In the genomic region with DNA sequence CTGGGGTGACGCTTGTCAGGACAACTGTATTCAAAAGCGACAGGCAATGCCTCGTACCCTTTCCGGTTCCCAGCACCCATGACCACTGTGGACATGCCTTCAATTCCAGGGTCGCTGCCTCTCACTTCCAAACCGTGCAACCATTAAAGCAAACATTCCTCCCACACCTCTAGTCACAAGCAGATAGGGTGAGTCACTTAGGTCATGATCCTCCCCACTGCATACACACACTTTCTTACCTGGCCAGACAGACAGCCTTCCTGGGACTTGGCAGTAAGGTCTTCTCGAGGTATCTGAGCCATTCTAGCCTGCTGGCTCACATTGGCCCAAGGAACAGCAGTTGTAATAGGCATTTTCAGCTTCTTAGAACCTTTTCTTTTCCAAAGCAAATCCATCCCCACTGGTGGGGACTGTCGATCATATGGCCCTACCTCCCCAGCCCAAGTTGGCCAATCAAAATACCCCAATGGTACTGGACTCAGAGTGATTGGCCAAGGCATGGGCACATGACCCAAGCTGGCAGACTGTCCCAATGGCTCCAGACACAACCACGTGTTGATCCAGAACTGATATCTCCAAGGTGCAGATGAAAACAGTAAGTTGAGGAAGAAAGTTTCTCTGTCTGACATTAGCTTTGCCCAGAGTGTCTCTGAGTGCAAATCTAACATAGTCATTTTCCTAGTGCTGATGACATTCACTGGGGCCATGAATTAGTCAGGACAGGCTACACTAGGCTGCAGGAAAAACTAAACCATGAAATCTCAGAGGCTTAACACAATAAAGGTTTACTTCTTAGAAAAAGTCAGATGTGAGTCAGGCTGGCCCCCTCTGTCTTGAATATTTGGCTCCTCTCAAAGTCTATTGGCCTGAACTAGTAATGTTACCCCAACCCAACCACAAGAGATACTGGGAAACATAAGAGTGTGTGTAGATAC, we compare ENCODE assay signal across 18 cellular contexts.
DNase-seq lines count a peak whose midpoint lies in the region; ATAC-seq and TF ChIP-seq lines count a peak whose summit lies in the region.
"Had no signal": no experiment of that assay in that cellular context is flagged by ENCODE, and none has a peak within 500 bp of the region (broad histone marks: within the 10 kb centered on the region; RNA-seq: fewer than 3 reads in every experiment).

No MANE protein-coding gene starts in this region.

- H3K27me3 Mint-ChIP-seq in activated CD8-positive, alpha-beta T cell treated with anti-CD3 and anti-CD28 coated beads for 36 hours: peaks cover 7% of the 10 kb centered on the region
- H3K27me3 Mint-ChIP-seq in activated CD8-positive, alpha-beta T cell treated with anti-CD3 and anti-CD28 coated beads, Interleukin-2, amount 10 ng/mL, durations not matched to agents 7 days and 5 days (ENCODE audit: low read depth): no peaks in the 10 kb centered on the region
- peaks cover 19% of the 10 kb centered on the region for H3K27me3 Mint-ChIP-seq in activated T-helper 17 cell treated with anti-CD3 and anti-CD28 coated beads, Interleukin-2, amount 50 U/mL, for 72 hours

- no peak overlapping the region for H3K27ac Mint-ChIP-seq in activated CD8-positive, alpha-beta T cell treated with anti-CD3 and anti-CD28 coated beads for 36 hours
- no peak overlapping the region for H3K27ac Mint-ChIP-seq in activated CD8-positive, alpha-beta T cell treated with anti-CD3 and anti-CD28 coated beads, Interleukin-2, amount 10 ng/mL, durations not matched to agents 7 days and 5 days
- H3K27ac Mint-ChIP-seq in activated T-helper 17 cell treated with anti-CD3 and anti-CD28 coated beads, Interleukin-2, amount 50 U/mL, for 72 hours: no peak overlapping the region
- H3K27ac Mint-ChIP-seq: B cell had no signal

- intact Hi-C loops in activated CD8-positive, alpha-beta T cell treated with anti-CD3 and anti-CD28 coated beads for 36 hours (cut with micrococcal nuclease): no loop called here

- CTCF ChIA-PET in activated CD8-positive, alpha-beta T cell treated with anti-CD3 and anti-CD28 coated beads for 36 hours (lab: Charles Lee): no interaction called here
- CTCF ChIA-PET in activated CD8-positive, alpha-beta T cell treated with anti-CD3 and anti-CD28 coated beads, Interleukin-2, amount 10 ng/mL, durations not matched to agents 7 days and 5 days (lab: Charles Lee): no interaction called here

- TF ChIP-seq CTCF in activated CD8-positive, alpha-beta T cell treated with anti-CD3 and anti-CD28 coated beads for 36 hours (IDR thresholded peaks at IDR 0.05): no peak
- TF ChIP-seq CTCF in foreskin keratinocyte (conservative IDR thresholded peaks at IDR 0.05): no peak

- no peak overlapping the region for H3K27ac ChIP-seq in foreskin keratinocyte
- H3K27ac ChIP-seq: body of pancreas, esophagus muscularis mucosa, gastroesophageal sphincter, psoas muscle, upper lobe of left lung had no signal

- H3K4me3 Mint-ChIP-seq in activated CD8-positive, alpha-beta T cell treated with anti-CD3 and anti-CD28 coated beads for 36 hours: no peak overlapping the region
- H3K4me3 Mint-ChIP-seq in activated CD8-positive, alpha-beta T cell treated with anti-CD3 and anti-CD28 coated beads, Interleukin-2, amount 10 ng/mL, durations not matched to agents 7 days and 5 days: no peak overlapping the region
- H3K4me3 Mint-ChIP-seq in activated T-helper 17 cell treated with anti-CD3 and anti-CD28 coated beads, Interleukin-2, amount 50 U/mL, for 72 hours: peak overlapping the region; percentile 44
- H3K4me3 Mint-ChIP-seq: B cell had no signal

- no peaks in the 10 kb centered on the region for H3K36me3 Mint-ChIP-seq in activated CD8-positive, alpha-beta T cell treated with anti-CD3 and anti-CD28 coated beads for 36 hours (ENCODE audit: low read depth)
- no peaks in the 10 kb centered on the region for H3K36me3 Mint-ChIP-seq in activated CD8-positive, alpha-beta T cell treated with anti-CD3 and anti-CD28 coated beads, Interleukin-2, amount 10 ng/mL, durations not matched to agents 7 days and 5 days (ENCODE audit: low read depth)
- H3K36me3 Mint-ChIP-seq in activated T-helper 17 cell treated with anti-CD3 and anti-CD28 coated beads, Interleukin-2, amount 50 U/mL, for 72 hours (ENCODE audit: low read depth): no peaks in the 10 kb centered on the region

- DNase-seq in activated CD8-positive, alpha-beta T cell treated with anti-CD3 and anti-CD28 coated beads for 36 hours: peak; percentile 33
- DNase-seq in activated CD8-positive, alpha-beta T cell treated with anti-CD3 and anti-CD28 coated beads, Interleukin-2, amount 10 ng/mL, durations not matched to agents 7 days and 5 days: no peak
- DNase-seq in HPDE6-E6E7 (ENCODE audit: extremely low spot score) (peak; percentile 12), renal cortical epithelial cell (ENCODE audit: low read depth) (peak; percentile 18), foreskin keratinocyte (no peak), NCI-H1694 (lab: John Stamatoyannopoulos, UW) (no peak)
- DNase-seq: body of pancreas; DND-41; effector memory CD4-positive, alpha-beta T cell; NCI-H510A treated with DMSO at 0.1 percent for 48 hours; psoas muscle; stimulated activated CD4-positive, alpha-beta T cell treated with anti-CD3 and anti-CD28 coated beads, Interleukin-4, amount 100 ng/mL, for 1 hour; upper lobe of left lung had no signal

- no peaks in the 10 kb centered on the region for H3K9me3 Mint-ChIP-seq in activated CD8-positive, alpha-beta T cell treated with anti-CD3 and anti-CD28 coated beads for 36 hours
- H3K9me3 Mint-ChIP-seq in activated CD8-positive, alpha-beta T cell treated with anti-CD3 and anti-CD28 coated beads, Interleukin-2, amount 10 ng/mL, durations not matched to agents 7 days and 5 days (ENCODE audit: insufficient read depth): no peaks in the 10 kb centered on the region
- peaks cover 4% of the 10 kb centered on the region for H3K9me3 Mint-ChIP-seq in activated T-helper 17 cell treated with anti-CD3 and anti-CD28 coated beads, Interleukin-2, amount 50 U/mL, for 72 hours

- H3K4me1 Mint-ChIP-seq in activated CD8-positive, alpha-beta T cell treated with anti-CD3 and anti-CD28 coated beads for 36 hours (ENCODE audit: low read depth): peaks cover 5% of the 10 kb centered on the region
- peaks cover 7% of the 10 kb centered on the region for H3K4me1 Mint-ChIP-seq in activated CD8-positive, alpha-beta T cell treated with anti-CD3 and anti-CD28 coated beads, Interleukin-2, amount 10 ng/mL, durations not matched to agents 7 days and 5 days (ENCODE audit: low read depth)
- no peaks in the 10 kb centered on the region for H3K4me1 Mint-ChIP-seq in activated T-helper 17 cell treated with anti-CD3 and anti-CD28 coated beads, Interleukin-2, amount 50 U/mL, for 72 hours
- H3K4me1 Mint-ChIP-seq: B cell had no signal

- peaks cover 6% of the 10 kb centered on the region for H3K27me3 ChIP-seq in foreskin keratinocyte
- H3K27me3 ChIP-seq: body of pancreas, upper lobe of left lung had no signal

- POLR2A ChIA-PET in activated CD8-positive, alpha-beta T cell treated with anti-CD3 and anti-CD28 coated beads for 36 hours (lab: Charles Lee): interaction anchor here (0.6 kb wide), 1 partner anchor 725 kb away, joined by 3 read pairs; no protein-coding TSS in a partner anchor
- POLR2A ChIA-PET in activated CD8-positive, alpha-beta T cell treated with anti-CD3 and anti-CD28 coated beads, Interleukin-2, amount 10 ng/mL, durations not matched to agents 7 days and 5 days (lab: Charles Lee): no interaction called here

- H3K4me1 ChIP-seq in foreskin keratinocyte: no peaks in the 10 kb centered on the region
- H3K4me1 ChIP-seq: body of pancreas, esophagus muscularis mucosa, gastroesophageal sphincter, psoas muscle, upper lobe of left lung had no signal

- ATAC-seq in activated CD8-positive, alpha-beta T cell treated with anti-CD3 and anti-CD28 coated beads for 36 hours: peak; percentile 82
- ATAC-seq in activated CD8-positive, alpha-beta T cell treated with anti-CD3 and anti-CD28 coated beads, Interleukin-2, amount 10 ng/mL, durations not matched to agents 7 days and 5 days: no peak
- ATAC-seq in activated T-helper 17 cell treated with anti-CD3 and anti-CD28 coated beads, Interleukin-2, amount 50 U/mL, for 72 hours (replicated peaks): peak; percentile 92
- ATAC-seq in foreskin keratinocyte (no peak), GM19023 (IDR thresholded peaks at IDR 0.05; ENCODE audit: unreplicated experiment) (no peak)
- ATAC-seq: body of pancreas, gastroesophageal sphincter, psoas muscle had no signal

Comparison
In these comparisons a context has a peak if more than half of its experiments do, and no peak if none do; other contexts are left out.
1. ATAC-seq: peak in activated CD8-positive, alpha-beta T cell treated with anti-CD3 and anti-CD28 coated beads for 36 hours (single experiment) and activated T-helper 17 cell treated with anti-CD3 and anti-CD28 coated beads, Interleukin-2, amount 50 U/mL, for 72 hours (single experiment); none in activated CD8-positive, alpha-beta T cell treated with anti-CD3 and anti-CD28 coated beads, Interleukin-2, amount 10 ng/mL, durations not matched to agents 7 days and 5 days (single experiment), foreskin keratinocyte (single experiment) and GM19023 (single experiment).
2. DNase-seq: peak in activated CD8-positive, alpha-beta T cell treated with anti-CD3 and anti-CD28 coated beads for 36 hours (single experiment), HPDE6-E6E7 (single experiment) and renal cortical epithelial cell (single experiment); none in activated CD8-positive, alpha-beta T cell treated with anti-CD3 and anti-CD28 coated beads, Interleukin-2, amount 10 ng/mL, durations not matched to agents 7 days and 5 days (single experiment), foreskin keratinocyte (0 of 2) and NCI-H1694 (single experiment).